In the genomic region with DNA sequence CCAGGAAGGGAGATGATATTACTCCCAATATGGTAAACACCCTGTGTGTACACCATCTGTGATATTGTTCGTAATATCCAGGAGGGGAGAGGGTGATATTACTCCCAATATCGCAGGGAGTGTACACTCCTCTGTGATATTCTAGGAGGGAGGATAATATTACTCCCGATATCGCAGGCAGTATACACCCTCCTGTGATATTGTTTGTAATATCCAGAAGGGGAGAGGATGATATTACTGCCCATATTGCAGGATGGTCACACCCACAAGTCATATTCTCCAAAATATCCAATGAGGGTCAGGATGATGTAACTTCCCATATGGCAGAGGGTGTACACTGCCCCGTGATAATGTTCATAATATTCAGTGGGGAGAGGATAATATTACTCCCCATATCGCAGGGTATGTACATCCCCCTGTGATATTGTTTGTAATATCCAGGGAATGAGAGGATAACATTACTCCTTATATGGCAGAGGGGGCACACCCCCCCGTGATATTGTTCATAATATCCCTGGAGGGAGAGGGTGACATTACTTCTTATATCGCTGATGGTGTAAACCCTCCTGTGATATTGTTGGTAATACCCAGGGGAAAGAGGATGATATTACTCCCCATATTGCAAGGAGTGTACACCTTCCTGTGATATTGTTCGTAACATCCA, we compare ENCODE assay signal across 31 cellular contexts.
"Had no signal": no experiment of that assay in that cellular context is flagged by ENCODE, and none has a peak within 500 bp of the region (broad histone marks: within the 10 kb centered on the region; RNA-seq: fewer than 3 reads in every experiment).

No MANE protein-coding gene starts in this region.

- H3K27ac ChIP-seq: brain microvascular endothelial cell, esophagus muscularis mucosa, foreskin keratinocyte, gastrocnemius medialis, heart left ventricle, WERI-Rb-1 had no signal

- H3K4me3 ChIP-seq: esophagus muscularis mucosa, gastrocnemius medialis, heart left ventricle had no signal

- H3K4me1 ChIP-seq: esophagus muscularis mucosa, foreskin keratinocyte, gastrocnemius medialis, heart left ventricle had no signal

- ATAC-seq: activated CD4-positive, CD25-positive, alpha-beta regulatory T cell treated with anti-CD3 and anti-CD28 coated beads, Interleukin-2, amount 50 U/mL, for 24 hours; activated CD8-positive, alpha-beta T cell treated with anti-CD3 and anti-CD28 coated beads for 36 hours; activated T-cell treated with anti-CD3 and anti-CD28 coated beads, Interleukin-2, amount 50 U/mL, for 4 hours; activated T-helper 17 cell treated with anti-CD3 and anti-CD28 coated beads, Interleukin-2, amount 50 U/mL, for 72 hours; effector memory CD8-positive, alpha-beta T cell; foreskin keratinocyte; gastrocnemius medialis; heart left ventricle had no signal

- DNase-seq: activated B cell treated with CpG ODN at 0.5 μM for 24 hours; activated CD4-positive, alpha-beta T cell treated with anti-CD3 and anti-CD28 coated beads for 48 hours; activated CD4-positive, alpha-beta T cell treated with anti-CD3 and anti-CD28 coated beads, Interleukin-2, amount 50 U/mL, for 1 hour; activated CD4-positive, alpha-beta T cell treated with anti-CD3 and anti-CD28 coated beads, Interleukin-2, amount 50 U/mL, for 48 hours; activated CD8-positive, alpha-beta memory T cell treated with anti-CD3 and anti-CD28 coated beads for 24 hours; activated CD8-positive, alpha-beta T cell treated with anti-CD3 and anti-CD28 coated beads for 36 hours; activated effector memory CD4-positive, alpha-beta T cell treated with Interleukin-2 at 50 U/mL for 16 hours; activated gamma-delta T cell treated with Interleukin-2 at 50 U/mL for 16 hours; activated naive CD4-positive, alpha-beta T cell treated with anti-CD3 and anti-CD28 coated beads, Interleukin-2, amount 50 U/mL, for 16 hours; activated naive CD4-positive, alpha-beta T cell treated with Interleukin-2 at 50 U/mL for 16 hours; activated T-cell treated with anti-CD3 and anti-CD28 coated beads, Interleukin-2, amount 50 U/mL, for 4 hours; amniotic stem cell; anterior cingulate cortex; brain microvascular endothelial cell; caudate nucleus; cortex of kidney; dermis blood vessel endothelial cell; effector CD4-positive, alpha-beta T cell; effector memory CD8-positive, alpha-beta T cell; erythroblast; foreskin keratinocyte; gastrocnemius medialis; glutamatergic neuron; heart left ventricle; T1000; WERI-Rb-1 had no signal

- H3K36me3 ChIP-seq: brain microvascular endothelial cell, esophagus muscularis mucosa, gastrocnemius medialis, heart left ventricle, WERI-Rb-1 had no signal

- H3K9me3 ChIP-seq: esophagus muscularis mucosa, gastrocnemius medialis, heart left ventricle had no signal

- FAIRE-seq: astrocyte, colon had no signal

- H3K27me3 ChIP-seq: brain microvascular endothelial cell had no signal
